8 cellular contexts compared by ENCODE assay signal in genomic region chr20:50645253-50646068, GRCh38. TPM values are rescaled to one million over a fixed set of nuclear protein-coding genes. Genes with fewer than 3 reads are reported as not detected.
DNase-seq lines count a peak whose midpoint lies in the region; ATAC-seq and TF ChIP-seq lines count a peak whose summit lies in the region.

No MANE protein-coding gene starts in this region.

- no peaks in the 10 kb centered on the region for H3K9me2 ChIP-seq in Karpas-422 (replicated peaks; ENCODE audit: insufficient read depth, low read length)

- H4K20me1 ChIP-seq in Karpas-422 (ENCODE audit: insufficient read depth, low read depth, low read length): no peaks in the 10 kb centered on the region

- no peak for TF ChIP-seq POLR2A in esophagus muscularis mucosa (IDR thresholded peaks at IDR 0.05; ENCODE audit: low read depth)

- H3K4me3 ChIP-seq in NT2/D1 (ENCODE audit: insufficient read length, low read depth) (peak overlapping the region; percentile 6), esophagus muscularis mucosa (peak overlapping the region in 2 of 4 donors; percentile 8 to 17), Karpas-422 (ENCODE audit: low read length) (no peak overlapping the region)

- H3K4me1 Mint-ChIP-seq in neural crest cell: peaks cover 25% of the 10 kb centered on the region
- no peaks in the 10 kb centered on the region for H3K4me1 Mint-ChIP-seq in activated CD4-positive, alpha-beta T cell treated with anti-CD3 and anti-CD28 coated beads, Interleukin-2, amount 10 ng/mL, durations not matched to agents 7 days and 5 days

- TF ChIP-seq CTCF in esophagus muscularis mucosa (IDR thresholded peaks at IDR 0.05) (peak in 1 of 3 experiments; percentile 8), neural crest cell (conservative IDR thresholded peaks at IDR 0.05) (no peak)

- H3K4me3 Mint-ChIP-seq in neural crest cell: no peak overlapping the region
- no peak overlapping the region for H3K4me3 Mint-ChIP-seq in activated CD4-positive, alpha-beta T cell treated with anti-CD3 and anti-CD28 coated beads, Interleukin-2, amount 10 ng/mL, durations not matched to agents 7 days and 5 days

- H3K36me3 Mint-ChIP-seq in neural crest cell (ENCODE audit: low read depth): peaks cover 3% of the 10 kb centered on the region
- H3K36me3 Mint-ChIP-seq in activated CD4-positive, alpha-beta T cell treated with anti-CD3 and anti-CD28 coated beads, Interleukin-2, amount 10 ng/mL, durations not matched to agents 7 days and 5 days (ENCODE audit: low read depth): no peaks in the 10 kb centered on the region

- H3K27me3 ChIP-seq in NT2/D1 (ENCODE audit: insufficient read depth, insufficient read length) (no peaks in the 10 kb centered on the region), esophagus muscularis mucosa (no peaks in the 10 kb centered on the region), Karpas-422 (ENCODE audit: low read length) (no peaks in the 10 kb centered on the region)

- 48% methylated on average over 21 of the region's 23 CpGs for WGBS in esophagus muscularis mucosa

- H3K27ac Mint-ChIP-seq in neural crest cell (ENCODE audit: unreplicated experiment): peak overlapping the region; percentile 78
- no peak overlapping the region for H3K27ac Mint-ChIP-seq in activated CD4-positive, alpha-beta T cell treated with anti-CD3 and anti-CD28 coated beads, Interleukin-2, amount 10 ng/mL, durations not matched to agents 7 days and 5 days

- H3K9me3 ChIP-seq in NT2/D1 (ENCODE audit: insufficient read depth, low read length) (peaks cover 18% of the 10 kb centered on the region), esophagus muscularis mucosa (no peaks in the 10 kb centered on the region), Karpas-422 (ENCODE audit: low read length) (peaks cover 5% of the 10 kb centered on the region)

- H3K36me3 ChIP-seq in NT2/D1 (ENCODE audit: insufficient read depth, insufficient read length, low read length) (no peaks in the 10 kb centered on the region), esophagus muscularis mucosa (no peaks in the 10 kb centered on the region), Karpas-422 (ENCODE audit: insufficient read depth, low read length) (no peaks in the 10 kb centered on the region)

- no peak overlapping the region for H2AFZ ChIP-seq in Karpas-422 (ENCODE audit: low read length)

- CTCF ChIA-PET in activated CD4-positive, alpha-beta T cell treated with anti-CD3 and anti-CD28 coated beads, Interleukin-2, amount 10 ng/mL, durations not matched to agents 7 days and 5 days (lab: Charles Lee): no interaction called here

- no peaks in the 10 kb centered on the region for H3K79me2 ChIP-seq in Karpas-422 (ENCODE audit: low read length)

- intact Hi-C loops in esophagus muscularis mucosa (cut with DNase I): no loop called here

- POLR2A ChIA-PET in activated CD4-positive, alpha-beta T cell treated with anti-CD3 and anti-CD28 coated beads, Interleukin-2, amount 10 ng/mL, durations not matched to agents 7 days and 5 days (lab: Charles Lee): no interaction called here

- H3K27ac ChIP-seq in esophagus muscularis mucosa (replicated peaks in 1 of 4) (peak overlapping the region; percentile 67 to 76 (median 75)), Karpas-422 (ENCODE audit: low read length) (no peak overlapping the region)

- H3K9me3 Mint-ChIP-seq in neural crest cell: peaks cover 3% of the 10 kb centered on the region
- H3K9me3 Mint-ChIP-seq in activated CD4-positive, alpha-beta T cell treated with anti-CD3 and anti-CD28 coated beads, Interleukin-2, amount 10 ng/mL, durations not matched to agents 7 days and 5 days: peaks cover 5% of the 10 kb centered on the region

- H3K4me2 ChIP-seq in Karpas-422 (ENCODE audit: low read depth, low read length, poor library complexity, severe bottlenecking): no peak overlapping the region

- H3K9ac ChIP-seq in NT2/D1 (ENCODE audit: insufficient read length, low read depth): peak overlapping the region; percentile 63
- no peak overlapping the region for H3K9ac ChIP-seq in Karpas-422 (ENCODE audit: low read length)

- no peaks in the 10 kb centered on the region for H3K27me3 Mint-ChIP-seq in neural crest cell (ENCODE audit: low read depth)
- H3K27me3 Mint-ChIP-seq in activated CD4-positive, alpha-beta T cell treated with anti-CD3 and anti-CD28 coated beads, Interleukin-2, amount 10 ng/mL, durations not matched to agents 7 days and 5 days: no peaks in the 10 kb centered on the region

- H3K4me1 ChIP-seq in NT2/D1 (ENCODE audit: insufficient read depth, insufficient read length): peaks cover 8% of the 10 kb centered on the region
- H3K4me1 ChIP-seq in esophagus muscularis mucosa: peaks cover 8 to 47% (median 28%) of the 10 kb centered on the region in 4 donors
- no peaks in the 10 kb centered on the region for H3K4me1 ChIP-seq in Karpas-422 (ENCODE audit: low read length)

- no peak for TF ChIP-seq EP300 in esophagus muscularis mucosa (IDR thresholded peaks at IDR 0.05)

- ATAC-seq in HG02610 (IDR thresholded peaks at IDR 0.05; ENCODE audit: unreplicated experiment): no peak

- peak; percentile 97 for DNase-seq in COLO829 (ENCODE audit: low spot score)
- DNase-seq in NT2/D1 (ENCODE audit: low read depth, low spot score): peak; percentile 94
- DNase-seq in esophagus muscularis mucosa (ENCODE audit: extremely low spot score): peak; percentile 97
- DNase-seq in neural crest cell (ENCODE audit: low read depth, low spot score): no peak
- no peak for DNase-seq in activated CD4-positive, alpha-beta T cell treated with anti-CD3 and anti-CD28 coated beads, Interleukin-2, amount 10 ng/mL, durations not matched to agents 7 days and 5 days
- no peak for DNase-seq in Karpas-422
- no peak for DNase-seq in NOMO-1 treated with dmso at 0.1 percent for 144 hours (lab: John Stamatoyannopoulos, UW; ENCODE audit: unreplicated experiment)

RNA-seq across cellular contexts. Expression of gene RIPOR3, which starts 45.9 kb away (rescaled TPM):
- total RNA-seq in esophagus muscularis mucosa (10 to 100 TPM in 3 of 4 donors, 1 to 10 TPM in 1; 6.1 to 25.7 (median 15.3) TPM), neural crest cell (0.43 and 0.44 TPM in 2 replicates)
- total RNA-seq in activated CD4-positive, alpha-beta T cell treated with anti-CD3 and anti-CD28 coated beads, Interleukin-2, amount 10 ng/mL, durations not matched to agents 7 days and 5 days: not detected
- not detected in 2 replicates for total RNA-seq in Karpas-422 (2014; rRNA removed; shearing (Covaris generic); ENCODE audit: low replicate concordance)

Comparison
In these comparisons a context has a peak if more than half of its experiments do, and no peak if none do; other contexts are left out.
1. DNase-seq: peak in COLO829 (single experiment), NT2/D1 (single experiment) and esophagus muscularis mucosa (single experiment); none in neural crest cell (single experiment), activated CD4-positive, alpha-beta T cell treated with anti-CD3 and anti-CD28 coated beads, Interleukin-2, amount 10 ng/mL, durations not matched to agents 7 days and 5 days (single experiment), Karpas-422 (single experiment) and NOMO-1 treated with dmso at 0.1 percent for 144 hours (single experiment).